In the genomic region with DNA sequence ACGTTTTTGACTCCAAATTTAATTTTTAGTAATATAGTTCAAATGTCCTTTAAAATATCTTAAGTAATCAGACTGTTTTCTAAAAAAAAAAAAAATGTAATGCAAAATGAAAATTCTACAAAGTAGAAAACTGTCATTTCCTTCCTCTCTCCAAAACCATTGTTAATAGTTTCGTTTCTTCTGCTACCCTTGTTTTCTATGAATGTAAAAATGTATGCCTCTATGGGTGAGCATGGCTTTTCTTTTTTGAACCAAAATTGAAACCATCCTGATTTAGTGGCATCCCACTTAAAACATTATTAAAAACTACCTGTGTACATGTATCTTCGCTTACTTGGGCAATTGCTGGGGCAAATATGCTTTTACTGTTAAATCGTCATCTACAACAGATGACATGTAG, we compare ENCODE assay signal across 8 cellular contexts.
DNase-seq lines count a peak whose midpoint lies in the region; ATAC-seq and TF ChIP-seq lines count a peak whose summit lies in the region.

No MANE protein-coding gene starts in this region.

- in situ Hi-C loops in GM13977 (cut with MboI; ENCODE audit: low pct_unique_long_range_greater_than_20kb, low sequenced_read_pairs, unreplicated experiment) = no loop called here

- peak; percentile 39 for ATAC-seq in GM21825 (IDR thresholded peaks at IDR 0.05; ENCODE audit: unreplicated experiment)

- TF ChIP-seq POLR2A in erythroblast (IDR thresholded peaks at IDR 0.05; ENCODE audit: low read length) = no peak

- H3K36me3 Mint-ChIP-seq in T-helper 1 cell treated with Interleukin-12 subunit alpha and Interleukin-12 subunit beta and Interleukin-4 antibody, amounts not matched to agents 30 μg/mL and 1 μg/mL, for 36 hours (ENCODE audit: low read depth) = peaks cover 16% of the 10 kb centered on the region

- peaks cover 3% of the 10 kb centered on the region for H3K36me3 ChIP-seq in mesodermal cell (ENCODE audit: control insufficient read depth, insufficient read depth, low read length)

- TF ChIP-seq CTCF in GM13977 (IDR thresholded peaks at IDR 0.05; ENCODE audit: extremely low read depth, insufficient read depth, missing control alignments) = no peak

- DNase-seq in GM13977 (ENCODE audit: low spot score) (peak; percentile 16), medulla oblongata (ENCODE audit: extremely low spot score) (no peak), erythroblast (lab: John Stamatoyannopoulos, UW) (no peak), NCI-H1092 treated with DMSO at 0.1 percent for 48 hours (lab: John Stamatoyannopoulos, UW) (no peak), NCI-H1105 treated with DMSO at 0.1 percent for 48 hours (lab: John Stamatoyannopoulos, UW) (no peak)

- peak overlapping the region; percentile 96 for H3K27ac Mint-ChIP-seq in T-helper 1 cell treated with Interleukin-12 subunit alpha and Interleukin-12 subunit beta and Interleukin-4 antibody, amounts not matched to agents 30 μg/mL and 1 μg/mL, for 36 hours

- H3K27me3 Mint-ChIP-seq in T-helper 1 cell treated with Interleukin-12 subunit alpha and Interleukin-12 subunit beta and Interleukin-4 antibody, amounts not matched to agents 30 μg/mL and 1 μg/mL, for 36 hours (ENCODE audit: low read depth) = no peaks in the 10 kb centered on the region

- peaks cover 14% of the 10 kb centered on the region for H3K4me1 ChIP-seq in mesodermal cell (ENCODE audit: control insufficient read depth, insufficient read depth, low read length, poor library complexity, severe bottlenecking)

- H3K4me3 Mint-ChIP-seq in T-helper 1 cell treated with Interleukin-12 subunit alpha and Interleukin-12 subunit beta and Interleukin-4 antibody, amounts not matched to agents 30 μg/mL and 1 μg/mL, for 36 hours = peak overlapping the region; percentile 81

- peak overlapping the region; percentile 66 for H3K27ac ChIP-seq in mesodermal cell (ENCODE audit: low read depth, low read length, severe bottlenecking)

- no peak overlapping the region for H3K4me3 ChIP-seq in mesodermal cell (ENCODE audit: extremely low read depth, insufficient read depth, low read length, poor library complexity, severe bottlenecking)

- H3K9me3 ChIP-seq in mesodermal cell (ENCODE audit: control insufficient read depth, low read length) = no peaks in the 10 kb centered on the region

- no peaks in the 10 kb centered on the region for H3K9me3 Mint-ChIP-seq in T-helper 1 cell treated with Interleukin-12 subunit alpha and Interleukin-12 subunit beta and Interleukin-4 antibody, amounts not matched to agents 30 μg/mL and 1 μg/mL, for 36 hours

- WGBS in mesodermal cell (ENCODE audit: insufficient coverage in 2 of 2), 2 experiments = 100% methylated on average over 1 of the region's 4 CpGs; no CpG with 5 or more reads in 1 of the 2 experiments

- H3K4me1 Mint-ChIP-seq in T-helper 1 cell treated with Interleukin-12 subunit alpha and Interleukin-12 subunit beta and Interleukin-4 antibody, amounts not matched to agents 30 μg/mL and 1 μg/mL, for 36 hours (ENCODE audit: low read depth) = peaks cover 70% of the 10 kb centered on the region
